Comparison of ENCODE assay signal across 16 cellular contexts in genomic region chr10:21300546-21300945, GRCh38.
DNase-seq lines count a peak whose midpoint lies in the region; ATAC-seq and TF ChIP-seq lines count a peak whose summit lies in the region.
"Had no signal": no experiment of that assay in that cellular context is flagged by ENCODE, and none has a peak within 500 bp of the region (broad histone marks: within the 10 kb centered on the region; RNA-seq: fewer than 3 reads in every experiment).

No MANE protein-coding gene starts in this region.

- H3K4me3 Mint-ChIP-seq in CD4-positive, alpha-beta T cell = no peak overlapping the region
- H3K4me3 Mint-ChIP-seq: activated CD4-positive, alpha-beta T cell treated with anti-CD3 and anti-CD28 coated beads, Interleukin-2, amount 10 ng/mL, durations not matched to agents 24 days and 14 days; nephron had no signal

- POLR2A ChIA-PET in CD4-positive, alpha-beta T cell (lab: Charles Lee) = no interaction called here

- no peaks in the 10 kb centered on the region for H3K9me3 Mint-ChIP-seq in CD4-positive, alpha-beta T cell
- H3K9me3 Mint-ChIP-seq: activated CD4-positive, alpha-beta T cell treated with anti-CD3 and anti-CD28 coated beads, Interleukin-2, amount 10 ng/mL, durations not matched to agents 24 days and 14 days; nephron had no signal

- H3K4me1 Mint-ChIP-seq in CD4-positive, alpha-beta T cell (ENCODE audit: low read depth) = no peaks in the 10 kb centered on the region
- H3K4me1 Mint-ChIP-seq: activated CD4-positive, alpha-beta T cell treated with anti-CD3 and anti-CD28 coated beads, Interleukin-2, amount 10 ng/mL, durations not matched to agents 24 days and 14 days had no signal

- no peak overlapping the region for H3K4me3 ChIP-seq in gastrocnemius medialis

- H3K27me3 ChIP-seq in CD4-positive, alpha-beta T cell (ENCODE audit: control insufficient read depth, insufficient read depth, low read length) = peaks cover 6% of the 10 kb centered on the region
- H3K27me3 ChIP-seq in gastrocnemius medialis = no peaks in the 10 kb centered on the region

- H3K36me3 Mint-ChIP-seq in CD4-positive, alpha-beta T cell (ENCODE audit: low read depth) = no peaks in the 10 kb centered on the region

- no peak overlapping the region for H3K27ac Mint-ChIP-seq in CD4-positive, alpha-beta T cell
- H3K27ac Mint-ChIP-seq: activated CD4-positive, alpha-beta T cell treated with anti-CD3 and anti-CD28 coated beads, Interleukin-2, amount 10 ng/mL, durations not matched to agents 24 days and 14 days; progenitor cell of endocrine pancreas had no signal

- in situ Hi-C loops in gastrocnemius medialis (cut with MboI; ENCODE audit: low sequenced_read_pairs in 4 of 4) = no loop called here

- intact Hi-C loops in CD4-positive, alpha-beta T cell (cut with DNase I, micrococcal nuclease) = no loop called here
- intact Hi-C loops in gastrocnemius medialis (cut with DNase I; ENCODE audit: low total_unique reads) = no loop called here

- CTCF ChIA-PET in CD4-positive, alpha-beta T cell (lab: Charles Lee) = no interaction called here

- H3K4me1 ChIP-seq in gastrocnemius medialis = no peaks in the 10 kb centered on the region

- DNase-seq in GDM1 (lab: John Stamatoyannopoulos, UW) (peak; percentile 3), OCI-M1 (lab: John Stamatoyannopoulos, UW) (peak; percentile 82), left lobe of liver (ENCODE audit: low spot score) (no peak), gastrocnemius medialis (no peak), COR-L47 (lab: John Stamatoyannopoulos, UW) (no peak)
- no peak for DNase-seq in CD4-positive, alpha-beta T cell
- DNase-seq: activated CD4-positive, alpha-beta T cell treated with anti-CD3 and anti-CD28 coated beads, Interleukin-2, amount 10 ng/mL, durations not matched to agents 24 days and 14 days; activated naive CD4-positive, alpha-beta T cell treated with anti-CD3 and anti-CD28 coated beads, Interleukin-2, amount 50 U/mL, for 16 hours; C1 segment of cervical spinal cord; dermis blood vessel endothelial cell; NCI-H524; NK-92 treated with Interleukin-12 subunit alpha and Interleukin-12 subunit beta, amount 100 ng/mL, for 24 hours had no signal

- no peak for TF ChIP-seq CTCF in CD4-positive, alpha-beta T cell (IDR thresholded peaks at IDR 0.05)
- TF ChIP-seq CTCF in gastrocnemius medialis (IDR thresholded peaks at IDR 0.05 in 4 of 5, conservative IDR thresholded peaks at IDR 0.05 in 1 of 5) = no peak

- no peaks in the 10 kb centered on the region for H3K9me3 ChIP-seq in CD4-positive, alpha-beta T cell (ENCODE audit: control insufficient read depth, low read length)
- H3K9me3 ChIP-seq in gastrocnemius medialis = no peaks in the 10 kb centered on the region

- no peak for TF ChIP-seq POLR2A in gastrocnemius medialis (IDR thresholded peaks at IDR 0.05)

- H3K36me3 ChIP-seq in gastrocnemius medialis = no peaks in the 10 kb centered on the region

- peak; percentile 58 for ATAC-seq in HG03103 (IDR thresholded peaks at IDR 0.05; ENCODE audit: low read depth, unreplicated experiment)
- ATAC-seq in left lobe of liver = peak; percentile 33
- no peak for ATAC-seq in CD4-positive, alpha-beta T cell (ENCODE audit: poor library complexity)
- no peak for ATAC-seq in GM21447 (IDR thresholded peaks at IDR 0.05; ENCODE audit: unreplicated experiment)
- no peak for ATAC-seq in gastrocnemius medialis

- H3K27ac ChIP-seq in CD4-positive, alpha-beta T cell (ENCODE audit: low read depth, low read length) = no peak overlapping the region
- no peak overlapping the region for H3K27ac ChIP-seq in gastrocnemius medialis

- no peaks in the 10 kb centered on the region for H3K27me3 Mint-ChIP-seq in CD4-positive, alpha-beta T cell

Comparison
In these comparisons a context has a peak if more than half of its experiments do, and no peak if none do; other contexts are left out.
1. DNase-seq: peak in GDM1 (single experiment) and OCI-M1 (single experiment); none in left lobe of liver (single experiment), CD4-positive, alpha-beta T cell (0 of 10), gastrocnemius medialis (0 of 2) and COR-L47 (single experiment).
2. ATAC-seq: peak in HG03103 (single experiment) and left lobe of liver (single experiment); none in CD4-positive, alpha-beta T cell (single experiment), GM21447 (single experiment) and gastrocnemius medialis (0 of 2).